13 cellular contexts compared by ENCODE assay signal in the genomic region with DNA sequence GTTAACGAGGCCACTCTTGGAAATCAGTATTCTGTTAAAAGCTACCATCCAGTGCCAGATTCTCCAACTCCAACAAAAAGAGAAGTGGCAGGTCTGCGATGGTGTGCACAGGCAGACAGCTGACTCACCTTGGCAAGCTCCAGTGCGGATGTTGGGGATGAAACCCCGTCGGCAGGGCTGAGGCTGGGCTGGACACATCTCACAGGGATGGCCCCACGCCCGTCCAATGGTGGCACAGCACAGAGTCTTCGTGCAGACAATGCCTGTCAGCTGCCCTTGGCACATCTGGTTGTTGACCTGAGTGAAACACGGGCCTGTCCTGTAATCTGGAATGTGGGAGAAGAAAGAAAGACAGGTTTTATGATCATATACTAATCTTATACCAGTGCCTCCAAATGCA.
"Had no signal": no experiment of that assay in that cellular context is flagged by ENCODE, and none has a peak within 500 bp of the region (broad histone marks: within the 10 kb centered on the region; RNA-seq: fewer than 3 reads in every experiment).

No MANE protein-coding gene starts in this region.

- DNase-seq: activated CD4-positive, alpha-beta memory T cell treated with anti-CD3 and anti-CD28 coated beads, Interleukin-2, amount 10 ng/mL, durations not matched to agents 7 days and 5 days; activated CD4-positive, alpha-beta T cell treated with anti-CD3 and anti-CD28 coated beads for 4 hours; activated effector memory CD4-positive, alpha-beta T cell treated with Interleukin-2 at 50 U/mL for 16 hours; activated T-cell treated with anti-CD3 and anti-CD28 coated beads, Interleukin-2, amount 50 U/mL, for 4 hours; effector memory CD8-positive, alpha-beta T cell; hippocampal formation; mesendoderm; stimulated activated CD4-positive, alpha-beta T cell treated with anti-CD3 and anti-CD28 coated beads, Interleukin-4, amount 100 ng/mL, for 24 hours; stimulated activated naive CD4-positive, alpha-beta T cell treated with Interleukin-2 at 50 U/mL for 16 hours; trophoblast cell had no signal

- H3K4me3 Mint-ChIP-seq: activated CD4-positive, alpha-beta memory T cell treated with anti-CD3 and anti-CD28 coated beads, Interleukin-2, amount 10 ng/mL, durations not matched to agents 7 days and 5 days; activated naive CD4-positive, alpha-beta T cell treated with anti-CD3 and anti-CD28 coated beads, Interleukin-2, amount 50 U/mL, for 24 hours; activated T-cell treated with anti-CD3 and anti-CD28 coated beads, Interleukin-2, amount 50 U/mL, for 4 hours; effector memory CD8-positive, alpha-beta T cell; natural killer cell treated with Interleukin-12 subunit alpha and Interleukin-12 subunit beta and Interleukin-15 and Interleukin-18, amount 100 ng/mL, for 72 hours had no signal

- H3K27me3 Mint-ChIP-seq: activated CD4-positive, alpha-beta memory T cell treated with anti-CD3 and anti-CD28 coated beads, Interleukin-2, amount 10 ng/mL, durations not matched to agents 7 days and 5 days; activated naive CD4-positive, alpha-beta T cell treated with anti-CD3 and anti-CD28 coated beads, Interleukin-2, amount 50 U/mL, for 24 hours; effector memory CD8-positive, alpha-beta T cell; natural killer cell treated with Interleukin-12 subunit alpha and Interleukin-12 subunit beta and Interleukin-15 and Interleukin-18, amount 100 ng/mL, for 72 hours had no signal

- ATAC-seq: activated T-cell treated with anti-CD3 and anti-CD28 coated beads, Interleukin-2, amount 50 U/mL, for 4 hours; effector memory CD8-positive, alpha-beta T cell; natural killer cell treated with Interleukin-12 subunit alpha and Interleukin-12 subunit beta and Interleukin-15 and Interleukin-18, amount 100 ng/mL, for 72 hours had no signal

- H3K27ac ChIP-seq: skin epidermis had no signal

- H3K27ac Mint-ChIP-seq: activated CD4-positive, alpha-beta memory T cell treated with anti-CD3 and anti-CD28 coated beads, Interleukin-2, amount 10 ng/mL, durations not matched to agents 7 days and 5 days; activated naive CD4-positive, alpha-beta T cell treated with anti-CD3 and anti-CD28 coated beads, Interleukin-2, amount 50 U/mL, for 24 hours; effector memory CD8-positive, alpha-beta T cell; natural killer cell treated with Interleukin-12 subunit alpha and Interleukin-12 subunit beta and Interleukin-15 and Interleukin-18, amount 100 ng/mL, for 72 hours had no signal

- H3K4me1 Mint-ChIP-seq: activated CD4-positive, alpha-beta memory T cell treated with anti-CD3 and anti-CD28 coated beads, Interleukin-2, amount 10 ng/mL, durations not matched to agents 7 days and 5 days; activated naive CD4-positive, alpha-beta T cell treated with anti-CD3 and anti-CD28 coated beads, Interleukin-2, amount 50 U/mL, for 24 hours had no signal

- H3K36me3 Mint-ChIP-seq: activated naive CD4-positive, alpha-beta T cell treated with anti-CD3 and anti-CD28 coated beads, Interleukin-2, amount 50 U/mL, for 24 hours; natural killer cell treated with Interleukin-12 subunit alpha and Interleukin-12 subunit beta and Interleukin-15 and Interleukin-18, amount 100 ng/mL, for 72 hours had no signal

- H3K4me3 ChIP-seq: skin epidermis had no signal
